ENCODE assay signal across 8 cellular contexts in the genomic region with DNA sequence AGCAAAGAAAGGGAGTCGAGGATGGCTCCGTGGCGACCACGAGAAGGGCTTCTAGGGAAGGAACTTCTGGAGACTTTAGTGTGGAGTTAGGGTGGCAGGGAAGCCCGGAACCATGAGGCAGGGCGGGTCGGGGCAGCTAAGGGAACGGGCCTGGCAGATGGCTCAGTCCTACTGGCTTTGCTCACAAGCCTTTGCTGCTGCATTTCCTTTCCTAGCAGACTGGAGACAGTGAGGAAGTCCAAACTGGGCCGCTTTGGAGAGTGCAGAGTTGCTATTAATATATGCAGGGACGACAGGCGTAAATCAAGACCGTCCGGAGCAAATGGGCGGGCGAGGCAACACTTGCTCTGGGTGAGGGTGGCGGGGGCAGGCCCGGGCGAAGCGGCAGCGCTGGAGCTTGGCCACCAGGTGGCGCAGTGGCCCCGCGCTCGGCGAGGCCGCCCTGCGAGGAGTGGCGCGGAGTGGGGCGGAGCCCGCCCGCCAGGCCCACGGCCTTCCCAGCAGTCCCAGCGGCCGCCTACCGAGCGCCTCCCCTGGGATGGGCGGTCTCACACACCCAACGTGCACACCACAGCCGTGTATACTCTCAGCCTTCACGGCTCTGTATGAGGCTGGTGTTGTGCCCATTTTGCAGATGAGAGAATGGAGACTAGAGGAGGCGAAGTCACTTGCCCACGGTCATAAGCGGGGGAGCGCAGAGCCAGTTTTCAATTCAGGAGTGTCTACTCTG. TPM values are rescaled to one million over a fixed set of nuclear protein-coding genes. Genes with fewer than 3 reads are reported as not detected.
DNase-seq lines count a peak whose midpoint lies in the region; ATAC-seq and TF ChIP-seq lines count a peak whose summit lies in the region.

No MANE protein-coding gene starts in this region.

- H3K4me3 ChIP-seq in HUES64 (ENCODE audit: low read length): peak overlapping the region; percentile 55
- H3K4me3 ChIP-seq in Panc1 (ENCODE audit: low read depth in 2 of 2, low read length in 2 of 2): peak overlapping the region; percentile 48 to 73
- H3K4me3 ChIP-seq in esophagus muscularis mucosa: peak overlapping the region; percentile 56 to 73 (median 66)

- 21% methylated on average over 45 of the region's 45 CpGs for WGBS in HUES64
- WGBS in esophagus muscularis mucosa: 5% methylated on average over 36 of the region's 45 CpGs

- H3K4me1 ChIP-seq in HUES64 (ENCODE audit: insufficient read depth, low read length) (0 out of 2 replicates have a peak, but pooled peaks cover 6% of the 10 kb centered on the region), Panc1 (ENCODE audit: control insufficient read depth, insufficient read depth, low read length) (no peaks in the 10 kb centered on the region), esophagus muscularis mucosa (peaks cover 37 to 51% (median 46%) of the 10 kb centered on the region in 4 donors)

- H3K27me3 ChIP-seq in HUES64 (ENCODE audit: insufficient read depth, low read length) (peaks cover 13% of the 10 kb centered on the region), Panc1 (ENCODE audit: control insufficient read depth, insufficient read depth, low read length) (no peaks in the 10 kb centered on the region), esophagus muscularis mucosa (no peaks in the 10 kb centered on the region)

- H3K27ac ChIP-seq in HUES64 (ENCODE audit: low read depth, low read length) (no peak overlapping the region), Panc1 (ENCODE audit: low read length) (peak overlapping the region; percentile 71), esophagus muscularis mucosa (replicated peaks in 1 of 4) (peak overlapping the region; percentile 77 to 87 (median 86))

- H3K9ac ChIP-seq in HUES64 (ENCODE audit: low read depth, low read length): no peak overlapping the region

- no peak for TF ChIP-seq EP300 in esophagus muscularis mucosa (IDR thresholded peaks at IDR 0.05)

- no peaks in the 10 kb centered on the region for H3K36me3 Mint-ChIP-seq in naive B cell
- no peaks in the 10 kb centered on the region for H3K36me3 Mint-ChIP-seq in stimulated activated memory B cell treated with anti-CD40 and anti-IgM and Interleukin-4, amounts not matched to agents 10 μg/mL and 1 μg/mL and 100 μg/mL, for 72 hours

- no peaks in the 10 kb centered on the region for H3K27me3 Mint-ChIP-seq in naive B cell
- H3K27me3 Mint-ChIP-seq in stimulated activated memory B cell treated with anti-CD40 and anti-IgM and Interleukin-4, amounts not matched to agents 10 μg/mL and 1 μg/mL and 100 μg/mL, for 72 hours: no peaks in the 10 kb centered on the region

- peaks cover 32 to 33% (median 32%) of the 10 kb centered on the region in 3 donors for H3K4me1 Mint-ChIP-seq in naive B cell
- H3K4me1 Mint-ChIP-seq in stimulated activated memory B cell treated with anti-CD40 and anti-IgM and Interleukin-4, amounts not matched to agents 10 μg/mL and 1 μg/mL and 100 μg/mL, for 72 hours: peaks cover 38% of the 10 kb centered on the region

- peak; percentile 79 for ATAC-seq in GM21423 (IDR thresholded peaks at IDR 0.05; ENCODE audit: unreplicated experiment)
- ATAC-seq in Panc1: peak; percentile 95
- peak; percentile 94 to 96 for ATAC-seq in naive B cell (ENCODE audit: low read depth in 2 of 2)
- ATAC-seq in stimulated activated memory B cell treated with anti-CD40 and anti-IgM and Interleukin-4, amounts not matched to agents 10 μg/mL and 1 μg/mL and 100 μg/mL, for 72 hours: peak; percentile 98

- TF ChIP-seq POLR2A in esophagus muscularis mucosa (IDR thresholded peaks at IDR 0.05; ENCODE audit: low read depth): no peak

- TF ChIP-seq CTCF in Panc1 (IDR thresholded peaks at IDR 0.05): peak; percentile 93
- peak; percentile 98 to 100 (median 99) for TF ChIP-seq CTCF in esophagus muscularis mucosa (IDR thresholded peaks at IDR 0.05)

- intact Hi-C loops in Panc1 (cut with micrococcal nuclease; ENCODE audit: unreplicated experiment): loop anchor here (1.0 kb wide), 1 partner anchor 144 kb away; no protein-coding TSS in a partner anchor
- intact Hi-C loops in esophagus muscularis mucosa (cut with DNase I): loop anchor here (1.0 to 5.0 kb wide), 3 partner anchors 144 to 786 kb away; no protein-coding TSS in a partner anchor

- peak overlapping the region; percentile 44 to 92 (median 90) for H3K27ac Mint-ChIP-seq in naive B cell
- H3K27ac Mint-ChIP-seq in stimulated activated memory B cell treated with anti-CD40 and anti-IgM and Interleukin-4, amounts not matched to agents 10 μg/mL and 1 μg/mL and 100 μg/mL, for 72 hours: peak overlapping the region; percentile 88

- CTCF ChIA-PET in Panc1 (lab: Charles Lee): interaction anchor here (0.5 to 1.2 kb wide), 4 partner anchors 13 to 144 kb away, joined by 3 to 13 read pairs (median 4); no protein-coding TSS in a partner anchor

- POLR2A ChIA-PET in Panc1 (lab: Charles Lee): interaction anchor here (0.9 kb wide), 1 partner anchor 125 kb away, joined by 4 read pairs; no protein-coding TSS in a partner anchor

- peak; percentile 99 for DNase-seq in DMS53 (lab: John Stamatoyannopoulos, UW)
- DNase-seq in Panc1 (ENCODE audit: low read depth, low spot score): peak; percentile 41
- peak; percentile 95 to 97 for DNase-seq in activated T-cell treated with anti-CD3 and anti-CD28 coated beads, Interleukin-2, amount 50 U/mL, for 48 hours
- peak; percentile 97 for DNase-seq in esophagus muscularis mucosa (ENCODE audit: extremely low spot score)
- peak; percentile 93 for DNase-seq in naive B cell

- H3K9me3 Mint-ChIP-seq in naive B cell: no peaks in the 10 kb centered on the region
- H3K9me3 Mint-ChIP-seq in stimulated activated memory B cell treated with anti-CD40 and anti-IgM and Interleukin-4, amounts not matched to agents 10 μg/mL and 1 μg/mL and 100 μg/mL, for 72 hours: no peaks in the 10 kb centered on the region

- H3K36me3 ChIP-seq in HUES64 (ENCODE audit: insufficient read depth, low read length) (no peaks in the 10 kb centered on the region), Panc1 (ENCODE audit: control insufficient read depth, insufficient read depth, low read length) (no peaks in the 10 kb centered on the region; the same call in 1 of the 2 replicates), esophagus muscularis mucosa (no peaks in the 10 kb centered on the region)

- in situ Hi-C loops in Panc1 (cut with HindIII; ENCODE audit: low pct_unique_long_range_greater_than_20kb, low sequenced_read_pairs): no loop called here

- no TSS peak for BruUV-seq in Panc1 (replicated peaks; lab: Mats Ljungman, UMichigan)

- H3K4me3 Mint-ChIP-seq in naive B cell: peak overlapping the region; percentile 87 to 97 (median 92)
- peak overlapping the region; percentile 89 for H3K4me3 Mint-ChIP-seq in stimulated activated memory B cell treated with anti-CD40 and anti-IgM and Interleukin-4, amounts not matched to agents 10 μg/mL and 1 μg/mL and 100 μg/mL, for 72 hours

- H3K9me3 ChIP-seq in HUES64 (ENCODE audit: insufficient read depth, low read depth, low read length): no peaks in the 10 kb centered on the region
- H3K9me3 ChIP-seq in Panc1 (ENCODE audit: control insufficient read depth, insufficient read depth, low read depth, low read length): no peaks in the 10 kb centered on the region
- H3K9me3 ChIP-seq in esophagus muscularis mucosa: no peaks in the 10 kb centered on the region

RNA-seq across cellular contexts. Expression of gene LRTM2, which starts 24.4 kb away (rescaled TPM):
- polyA plus RNA-seq in HUES64 (2013, experiment 1 of 2): not detected
- not detected for polyA plus RNA-seq in HUES64 (2013, experiment 2 of 2)
- not detected for total RNA-seq in Panc1 (2021; ENCODE audit: unreplicated experiment)
- not detected for polyA plus RNA-seq in Panc1 (2012; ENCODE audit: insufficient read length)
- total RNA-seq in esophagus muscularis mucosa: under 1 TPM in 1 of 4 donors, not detected in 3; 0.17 TPM
- not detected for polyA plus RNA-seq in naive B cell (ENCODE audit: low read depth in 6 of 6)

Comparison
In these comparisons a context has a peak if more than half of its experiments do, and no peak if none do; other contexts are left out.
1. DNase-seq: peak in every context shown above with its lines; median percentile 99 in DMS53; 97 in esophagus muscularis mucosa; 96 in activated T-cell treated with anti-CD3 and anti-CD28 coated beads, Interleukin-2, amount 50 U/mL, for 48 hours; 93 in naive B cell; 41 in Panc1.